9 cellular contexts compared by ENCODE assay signal in the genomic region with DNA sequence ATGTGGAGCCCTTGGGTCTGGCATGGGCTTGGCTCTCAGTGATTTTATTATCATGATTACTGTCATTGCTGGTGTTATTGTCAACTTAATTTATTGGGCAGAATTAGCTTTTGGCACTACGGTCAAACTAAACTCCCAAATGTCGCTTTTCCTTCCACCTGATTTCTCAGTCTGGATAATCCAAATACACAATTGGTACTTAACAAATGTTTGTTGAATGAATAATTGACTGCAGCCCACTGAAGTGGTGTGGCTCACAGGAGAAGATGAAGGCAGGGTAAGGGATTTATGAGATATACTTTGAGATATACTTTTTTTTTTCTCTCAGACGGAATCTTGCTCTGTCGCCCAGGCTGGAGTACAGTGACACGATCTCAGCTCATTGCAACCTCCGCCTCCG. TPM values are rescaled to one million over a fixed set of nuclear protein-coding genes. Genes with fewer than 3 reads are reported as not detected.
DNase-seq lines count a peak whose midpoint lies in the region; ATAC-seq and TF ChIP-seq lines count a peak whose summit lies in the region.
"Had no signal": no experiment of that assay in that cellular context is flagged by ENCODE, and none has a peak within 500 bp of the region (broad histone marks: within the 10 kb centered on the region; RNA-seq: fewer than 3 reads in every experiment).

No MANE protein-coding gene starts in this region.

- H3K27me3 ChIP-seq in RWPE2 (ENCODE audit: insufficient read depth, poor library complexity, severe bottlenecking): no peaks in the 10 kb centered on the region

- H3K27ac ChIP-seq in RWPE2 (ENCODE audit: poor library complexity, severe bottlenecking) (peak overlapping the region; percentile 59), epithelial cell of prostate (peak overlapping the region; percentile 56)

- H3K4me3 ChIP-seq in GM12865 (ENCODE audit: low read depth, low read length) (peak overlapping the region; percentile 68), RWPE2 (ENCODE audit: severe bottlenecking) (peak overlapping the region; percentile 96), skeletal muscle cell (ENCODE audit: low read depth, low read length) (peak overlapping the region; percentile 78)

- TF ChIP-seq CTCF in GM12865 (IDR thresholded peaks at IDR 0.05; ENCODE audit: insufficient read depth, low read depth, low read length, missing control alignments) (no peak), RWPE2 (IDR thresholded peaks at IDR 0.05; ENCODE audit: poor library complexity, severe bottlenecking) (no peak)

- peaks cover 19% of the 10 kb centered on the region for H3K4me1 ChIP-seq in RWPE2 (ENCODE audit: insufficient read depth, poor library complexity, severe bottlenecking)

- intact Hi-C loops in left ventricle myocardium superior (cut with micrococcal nuclease): no loop called here

- no peak for DNase-seq in GM12865 (ENCODE audit: low read depth)
- DNase-seq in RWPE2 (ENCODE audit: low spot score): no peak
- no peak for DNase-seq in epithelial cell of prostate (ENCODE audit: low read depth, low spot score)
- DNase-seq in skeletal muscle cell (ENCODE audit: low read depth): no peak
- no peak for DNase-seq in dermis blood vessel endothelial cell
- no peak for DNase-seq in NCI-H82 (lab: John Stamatoyannopoulos, UW)
- DNase-seq in left ventricle myocardium superior: no peak
- DNase-seq: cerebellar nuclear complex, NCI-H2029 treated with DMSO at 0.1 percent for 48 hours had no signal

- H3K36me3 ChIP-seq in RWPE2 (ENCODE audit: low read depth): peaks cover 53% of the 10 kb centered on the region

- no peaks in the 10 kb centered on the region for H3K9me3 ChIP-seq in RWPE2 (ENCODE audit: severe bottlenecking)

- ATAC-seq in RWPE2 (ENCODE audit: low read depth): no peak
- ATAC-seq in left ventricle myocardium superior: no peak

RNA-seq across cellular contexts. Expression of a gene that starts 1.5 kb away (rescaled TPM):
- total RNA-seq in dermis blood vessel endothelial cell (105 and 106 TPM in 2 replicates), left ventricle myocardium superior (33.0 TPM)

RNA-seq across cellular contexts. Expression of a gene that starts 45.5 kb away (rescaled TPM):
- total RNA-seq in dermis blood vessel endothelial cell (65.7 and 74.7 TPM in 2 replicates), left ventricle myocardium superior (19.7 TPM)
